Comparison of ENCODE assay signal across 21 cellular contexts in genomic region chr2:212979799-212980198, GRCh38.
DNase-seq lines count a peak whose midpoint lies in the region; ATAC-seq and TF ChIP-seq lines count a peak whose summit lies in the region.
"Had no signal": no experiment of that assay in that cellular context is flagged by ENCODE, and none has a peak within 500 bp of the region (broad histone marks: within the 10 kb centered on the region; RNA-seq: fewer than 3 reads in every experiment).

No MANE protein-coding gene starts in this region.

- no peaks in the 10 kb centered on the region for H3K9me3 Mint-ChIP-seq in activated CD4-positive, alpha-beta memory T cell treated with anti-CD3 and anti-CD28 coated beads for 36 hours
- H3K9me3 Mint-ChIP-seq: activated CD4-positive, alpha-beta memory T cell treated with anti-CD3 and anti-CD28 coated beads, Interleukin-2, amount 10 ng/mL, durations not matched to agents 7 days and 5 days; nephron progenitor cell; T-helper 1 cell treated with Interleukin-12 subunit alpha and Interleukin-12 subunit beta and Interleukin-4 antibody, amounts not matched to agents 30 μg/mL and 1 μg/mL, for 36 hours had no signal

- no peak for TF ChIP-seq CTCF in thyroid gland (IDR thresholded peaks at IDR 0.05)

- H3K36me3 ChIP-seq in thyroid gland = no peaks in the 10 kb centered on the region
- H3K36me3 ChIP-seq: Peyer's patch, right atrium auricular region, upper lobe of left lung had no signal

- H3K4me3 ChIP-seq in thyroid gland (replicated peaks in 1 of 3) = no peak overlapping the region
- H3K4me3 ChIP-seq: esophagus squamous epithelium, Peyer's patch, right atrium auricular region, upper lobe of left lung had no signal

- no peak overlapping the region for H3K27ac Mint-ChIP-seq in T-helper 17 cell
- H3K27ac Mint-ChIP-seq in activated CD4-positive, alpha-beta memory T cell treated with anti-CD3 and anti-CD28 coated beads for 36 hours = no peak overlapping the region
- H3K27ac Mint-ChIP-seq: activated CD4-positive, alpha-beta memory T cell treated with anti-CD3 and anti-CD28 coated beads, Interleukin-2, amount 10 ng/mL, durations not matched to agents 7 days and 5 days; nephron progenitor cell; T-helper 1 cell treated with Interleukin-12 subunit alpha and Interleukin-12 subunit beta and Interleukin-4 antibody, amounts not matched to agents 30 μg/mL and 1 μg/mL, for 36 hours had no signal

- TF ChIP-seq POLR2A in thyroid gland (IDR thresholded peaks at IDR 0.05) = no peak

- H3K27ac ChIP-seq in thyroid gland = no peak overlapping the region
- H3K27ac ChIP-seq: esophagus squamous epithelium, Peyer's patch, right atrium auricular region, upper lobe of left lung had no signal

- H3K9me3 ChIP-seq in T-helper 17 cell (ENCODE audit: control insufficient read depth, low read length, poor library complexity, severe bottlenecking) (no peaks in the 10 kb centered on the region), thyroid gland (no peaks in the 10 kb centered on the region)
- H3K9me3 ChIP-seq: esophagus squamous epithelium, Peyer's patch, right atrium auricular region, upper lobe of left lung had no signal

- WGBS in thyroid gland, 2 donors = 34 to 47% methylated on average over 1 of the region's 1 CpG

- DNase-seq in GDM1 (lab: John Stamatoyannopoulos, UW) = peak; percentile 28
- DNase-seq in HT-29 (ENCODE audit: low spot score) = peak; percentile 35
- DNase-seq in T-helper 17 cell = no peak
- no peak for DNase-seq in left colon
- DNase-seq in activated CD4-positive, alpha-beta memory T cell treated with anti-CD3 and anti-CD28 coated beads for 36 hours = no peak
- no peak for DNase-seq in thyroid gland
- DNase-seq: activated CD4-positive, alpha-beta memory T cell treated with anti-CD3 and anti-CD28 coated beads, Interleukin-2, amount 10 ng/mL, durations not matched to agents 7 days and 5 days; activated effector memory CD4-positive, alpha-beta T cell treated with Interleukin-2 at 50 U/mL for 16 hours; C1 segment of cervical spinal cord; dermis blood vessel endothelial cell; esophagus squamous epithelium; NCI-H1436; NCI-H510A treated with DMSO at 0.1 percent for 48 hours; nephron progenitor cell; Peyer's patch; stimulated activated CD4-positive, alpha-beta T cell treated with anti-CD3 and anti-CD28 coated beads, Interleukin-4, amount 100 ng/mL, for 1 hour; upper lobe of left lung had no signal

- peaks cover 5% of the 10 kb centered on the region for H3K4me1 Mint-ChIP-seq in T-helper 17 cell
- peaks cover 4% of the 10 kb centered on the region for H3K4me1 Mint-ChIP-seq in activated CD4-positive, alpha-beta memory T cell treated with anti-CD3 and anti-CD28 coated beads for 36 hours (ENCODE audit: low read depth)
- H3K4me1 Mint-ChIP-seq: nephron progenitor cell had no signal

- intact Hi-C loops in left colon (cut with DNase I, micrococcal nuclease) = no loop called here
- intact Hi-C loops in activated CD4-positive, alpha-beta memory T cell treated with anti-CD3 and anti-CD28 coated beads for 36 hours (cut with micrococcal nuclease) = no loop called here
- intact Hi-C loops in thyroid gland (cut with DNase I) = no loop called here

- H3K4me1 ChIP-seq in thyroid gland = peaks cover 0 to 15% of the 10 kb centered on the region in 2 donors
- H3K4me1 ChIP-seq: Peyer's patch, upper lobe of left lung had no signal

- ATAC-seq in T-helper 17 cell = peak; percentile 68
- peak; percentile 63 for ATAC-seq in left colon
- no peak for ATAC-seq in GM18867 (IDR thresholded peaks at IDR 0.05; ENCODE audit: unreplicated experiment)
- no peak for ATAC-seq in HG02840 (IDR thresholded peaks at IDR 0.05; ENCODE audit: low FRiP score, unreplicated experiment)

- POLR2A ChIA-PET in activated CD4-positive, alpha-beta memory T cell treated with anti-CD3 and anti-CD28 coated beads for 36 hours (lab: Charles Lee) = no interaction called here

- H3K4me3 Mint-ChIP-seq in T-helper 17 cell = no peak overlapping the region
- no peak overlapping the region for H3K4me3 Mint-ChIP-seq in activated CD4-positive, alpha-beta memory T cell treated with anti-CD3 and anti-CD28 coated beads for 36 hours
- H3K4me3 Mint-ChIP-seq: activated CD4-positive, alpha-beta memory T cell treated with anti-CD3 and anti-CD28 coated beads, Interleukin-2, amount 10 ng/mL, durations not matched to agents 7 days and 5 days; nephron progenitor cell; T-helper 1 cell treated with Interleukin-12 subunit alpha and Interleukin-12 subunit beta and Interleukin-4 antibody, amounts not matched to agents 30 μg/mL and 1 μg/mL, for 36 hours had no signal

- H3K27me3 Mint-ChIP-seq in T-helper 17 cell = no peaks in the 10 kb centered on the region
- H3K27me3 Mint-ChIP-seq in activated CD4-positive, alpha-beta memory T cell treated with anti-CD3 and anti-CD28 coated beads for 36 hours = no peaks in the 10 kb centered on the region

- CTCF ChIA-PET in activated CD4-positive, alpha-beta memory T cell treated with anti-CD3 and anti-CD28 coated beads for 36 hours (lab: Charles Lee) = interaction anchor here (0.5 kb wide), 1 partner anchor 21 kb away, joined by 3 read pairs; no protein-coding TSS in a partner anchor

- H3K36me3 Mint-ChIP-seq in T-helper 17 cell (ENCODE audit: low read depth) = no peaks in the 10 kb centered on the region
- no peaks in the 10 kb centered on the region for H3K36me3 Mint-ChIP-seq in activated CD4-positive, alpha-beta memory T cell treated with anti-CD3 and anti-CD28 coated beads for 36 hours

- H3K27me3 ChIP-seq in thyroid gland = no peaks in the 10 kb centered on the region
- H3K27me3 ChIP-seq: esophagus squamous epithelium, Peyer's patch, right atrium auricular region, upper lobe of left lung had no signal

Comparison
In these comparisons a context has a peak if more than half of its experiments do, and no peak if none do; other contexts are left out.
1. DNase-seq: peak in GDM1 (single experiment) and HT-29 (single experiment); none in T-helper 17 cell (0 of 3), left colon (0 of 2), activated CD4-positive, alpha-beta memory T cell treated with anti-CD3 and anti-CD28 coated beads for 36 hours (single experiment) and thyroid gland (0 of 2).
2. ATAC-seq: peak in T-helper 17 cell (single experiment) and left colon (single experiment); none in GM18867 (single experiment) and HG02840 (single experiment).